Comparison of ENCODE assay signal across 22 cellular contexts in the genomic region with DNA sequence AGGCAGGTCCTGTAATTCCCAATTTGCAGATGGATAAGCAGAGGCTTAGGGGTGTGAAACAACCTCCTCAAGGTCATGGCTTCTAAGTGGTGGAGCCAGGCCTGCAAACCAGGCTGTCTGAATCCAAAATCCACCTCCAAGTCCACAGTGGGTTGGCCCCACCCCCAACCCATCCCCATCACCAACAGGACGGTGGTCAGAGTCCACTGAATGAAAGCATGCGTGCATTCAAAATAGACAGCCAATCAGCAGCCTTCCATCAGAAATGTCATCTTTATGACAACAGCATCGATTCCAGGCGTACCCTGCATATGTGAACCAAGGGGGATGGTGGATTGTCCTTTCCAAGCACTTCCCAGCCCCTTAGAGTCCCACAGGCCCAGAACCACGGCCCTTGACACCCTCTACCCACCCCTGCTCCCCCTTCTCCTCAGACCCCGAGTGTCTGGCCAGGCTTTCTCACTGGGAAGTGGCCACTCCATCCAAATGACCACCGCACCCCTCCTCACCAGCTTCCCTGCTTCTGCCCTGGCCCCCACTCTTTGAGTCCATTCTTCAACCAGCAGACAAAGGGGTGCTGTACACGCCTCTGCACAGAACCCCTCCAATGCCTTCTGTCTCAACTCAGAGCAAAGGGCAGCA.
A peak's percentile ranks its signal among the peaks of the same experiment; 100 is the strongest.
DNase-seq lines count a peak whose midpoint lies in the region; ATAC-seq, FAIRE-seq and TF ChIP-seq lines count a peak whose summit lies in the region.
"Had no signal": no experiment of that assay in that cellular context is flagged by ENCODE, and none has a peak within 500 bp of the region (broad histone marks: within the 10 kb centered on the region; RNA-seq: fewer than 3 reads in every experiment).

No MANE protein-coding gene starts in this region.

- 0 out of 2 replicates have a peak overlapping the region, but pooled peaks have one; percentile 10 for H2BK15ac ChIP-seq in H1 (ENCODE audit: low read length)

- H3K4me2 ChIP-seq in H1 (ENCODE audit: insufficient read depth in 1 of 2, low read depth in 2 of 2, low read length in 2 of 2), result no peak overlapping the region
- H3K4me2 ChIP-seq in osteoblast (ENCODE audit: insufficient read depth, low read length), result no peak overlapping the region
- H3K4me2 ChIP-seq: BLaER1 treated with 17β-estradiol and CSF1 and Interleukin-3, amounts not matched to agents 10 nM and 100 nM had no signal

- H3K9me3 ChIP-seq in H1 (ENCODE audit: insufficient read depth in 2 of 2, low read depth in 1 of 2, low read length in 1 of 2) (no peaks in the 10 kb centered on the region), osteoblast (ENCODE audit: low read depth, low read length) (no peaks in the 10 kb centered on the region), tibial artery (no peaks in the 10 kb centered on the region)
- H3K9me3 ChIP-seq: BLaER1 treated with 17β-estradiol and CSF1 and Interleukin-3, amounts not matched to agents 10 nM and 100 nM had no signal

- H4K5ac ChIP-seq in H1 (ENCODE audit: insufficient read length, low read depth, low read length), result no peak overlapping the region

- peak; percentile 37 for DNase-seq in activated effector memory CD4-positive, alpha-beta T cell treated with anti-CD3 and anti-CD28 coated beads, Interleukin-2, amount 50 U/mL, for 16 hours
- no peak for DNase-seq in activated effector memory CD4-positive, alpha-beta T cell treated with Interleukin-2 at 50 U/mL for 16 hours
- DNase-seq in H1 (ENCODE audit: low read depth in 1 of 2, low spot score in 2 of 2), result no peak
- DNase-seq in osteoblast (ENCODE audit: insufficient read length, low spot score, missing footprints), result peak; percentile 65
- DNase-seq in tibial artery, result peak; percentile 9 to 46
- DNase-seq in epidermal melanocyte (ENCODE audit: insufficient read length, low spot score), result no peak
- no peak for DNase-seq in HK-2 (ENCODE audit: unreplicated experiment)
- DNase-seq: 8988T; Calu3; CD8-positive, alpha-beta T cell; DMS53; DND-41; EL; GM23248; HFFc6 had no signal

- no peak for FAIRE-seq in H1 (lab: Jason Lieb, UNC)
- FAIRE-seq: GM12878, GM19239, H54, HepG2 had no signal

- no peak for TF ChIP-seq POLR2A in H1 (IDR thresholded peaks at IDR 0.05; ENCODE audit: control extremely low read depth in 1 of 2, low read depth in 2 of 2, low read length in 2 of 2)

- no peak overlapping the region for H2AK5ac ChIP-seq in H1 (ENCODE audit: low read depth, low read length)

- peaks cover 8% of the 10 kb centered on the region; the same call in 1 of the 2 replicates for H3K23me2 ChIP-seq in H1 (ENCODE audit: low read depth, low read length)

- 0 out of 2 replicates have a peak overlapping the region, but pooled peaks have one; percentile 18 for H2BK20ac ChIP-seq in H1 (ENCODE audit: low read length)

- H2BK120ac ChIP-seq in H1 (replicated peaks; ENCODE audit: low read depth, low read length), result no peak overlapping the region

- H3K9ac ChIP-seq in H1 (replicated peaks in 1 of 4; ENCODE audit: extremely low read depth in 1 of 4, low read depth in 3 of 4, low read length in 3 of 4), result no peak overlapping the region
- H3K9ac ChIP-seq: BLaER1 treated with 17β-estradiol and CSF1 and Interleukin-3, amounts not matched to agents 10 nM and 100 nM; GM23248 had no signal

- ATAC-seq in GM19467 (IDR thresholded peaks at IDR 0.05; ENCODE audit: unreplicated experiment), result no peak
- ATAC-seq: CD8-positive, alpha-beta T cell; GM12878; HCT116; HepG2 had no signal

- no peak overlapping the region for H2BK5ac ChIP-seq in H1 (ENCODE audit: low read depth, low read length)

- H2BK12ac ChIP-seq in H1 (ENCODE audit: low read depth, low read length), result no peak overlapping the region

- H3K23ac ChIP-seq in H1 (ENCODE audit: insufficient read length), result no peak overlapping the region

- H4K20me1 ChIP-seq in H1 (replicated peaks in 1 of 2; ENCODE audit: control insufficient read depth in 1 of 2, insufficient read depth in 2 of 2, low read length in 2 of 2), result no peaks in the 10 kb centered on the region
- no peaks in the 10 kb centered on the region for H4K20me1 ChIP-seq in osteoblast (ENCODE audit: insufficient read depth, low read length)

- H3K4me3 ChIP-seq in H1 (ENCODE audit: extremely low read depth in 1 of 4, insufficient read depth in 2 of 4, low read depth in 3 of 4, low read length in 4 of 4) (no peak overlapping the region), osteoblast (ENCODE audit: insufficient read depth, low read length) (no peak overlapping the region), tibial artery (no peak overlapping the region)
- H3K4me3 ChIP-seq: BLaER1 treated with 17β-estradiol and CSF1 and Interleukin-3, amounts not matched to agents 10 nM and 100 nM; GM12878; GM23248 had no signal

- H3K18ac ChIP-seq in H1 (ENCODE audit: extremely low read depth, low read length), result no peak overlapping the region

- H3K27me3 ChIP-seq in H1 (replicated peaks in 1 of 4; ENCODE audit: control insufficient read depth in 3 of 4, extremely low read depth in 1 of 4, insufficient read depth in 3 of 4, low read length in 3 of 4) (no peaks in the 10 kb centered on the region), osteoblast (ENCODE audit: insufficient read depth, low read length) (no peaks in the 10 kb centered on the region), tibial artery (peaks cover 0 to 13% of the 10 kb centered on the region in 2 donors)
- H3K27me3 ChIP-seq: BLaER1 treated with 17β-estradiol and CSF1 and Interleukin-3, amounts not matched to agents 10 nM and 100 nM had no signal

- no peak for TF ChIP-seq CTCF in H1 (IDR thresholded peaks at IDR 0.05; ENCODE audit: control extremely low read depth in 1 of 3, insufficient read depth in 1 of 3, low read depth in 1 of 3, low read length in 3 of 3)
- TF ChIP-seq CTCF in osteoblast (IDR thresholded peaks at IDR 0.05; ENCODE audit: extremely low read depth, low read depth, low read length), result no peak
- no peak for TF ChIP-seq CTCF in tibial artery (IDR thresholded peaks at IDR 0.05)

- no peak overlapping the region for H3K14ac ChIP-seq in H1 (ENCODE audit: insufficient read length)

- no peak overlapping the region for H3K4ac ChIP-seq in H1 (replicated peaks; ENCODE audit: insufficient read length, low read depth, low read length)

- no peak overlapping the region for H2AFZ ChIP-seq in H1 (ENCODE audit: low read length)
- H2AFZ ChIP-seq in osteoblast (ENCODE audit: low read length), result no peak overlapping the region
- H2AFZ ChIP-seq: GM23248 had no signal

- CTCF ChIA-PET in H1 (lab: Charles Lee; ENCODE audit: partially characterized antibody), result interaction anchor here (0.6 to 30.3 kb wide), 4 partner anchors 28 to 1191 kb away, joined by 3 to 982 read pairs (median 106); a partner anchor contains a TSS

- TF ChIP-seq RAD21 in H1 (IDR thresholded peaks at IDR 0.05 in 1 of 2, conservative IDR thresholded peaks at IDR 0.05 in 1 of 2; ENCODE audit: low read depth in 2 of 2, low read length in 2 of 2), result no peak

- H3K79me2 ChIP-seq in H1 (ENCODE audit: control insufficient read depth in 1 of 2, insufficient read depth in 2 of 2, low read length in 2 of 2) (no peaks in the 10 kb centered on the region), osteoblast (ENCODE audit: insufficient read depth, low read length) (no peaks in the 10 kb centered on the region)

- H3K56ac ChIP-seq in H1 (replicated peaks; ENCODE audit: insufficient read length, low read depth, low read length), result no peak overlapping the region

- intact Hi-C loops in tibial artery (cut with DNase I; ENCODE audit: low total_unique reads), result no loop called here

- H3K36me3 ChIP-seq in H1 (ENCODE audit: control insufficient read depth in 2 of 4, insufficient read depth in 4 of 4, low read length in 3 of 4) (no peaks in the 10 kb centered on the region), osteoblast (ENCODE audit: insufficient read depth, low read length) (no peaks in the 10 kb centered on the region), tibial artery (no peaks in the 10 kb centered on the region)
- H3K36me3 ChIP-seq: BLaER1 treated with 17β-estradiol and CSF1 and Interleukin-3, amounts not matched to agents 10 nM and 100 nM had no signal

- no peak overlapping the region for H3K27ac ChIP-seq in H1 (ENCODE audit: low read depth, low read length)
- H3K27ac ChIP-seq in osteoblast (ENCODE audit: low read depth, low read length), result no peak overlapping the region
- no peak overlapping the region for H3K27ac ChIP-seq in tibial artery
- H3K27ac ChIP-seq: BLaER1 treated with 17β-estradiol and CSF1 and Interleukin-3, amounts not matched to agents 10 nM and 100 nM; GM23248 had no signal

- no peak overlapping the region for H4K91ac ChIP-seq in H1 (replicated peaks; ENCODE audit: insufficient read length, low read length)

- 89% methylated on average over 8 of the region's 8 CpGs; no CpG with 5 or more reads in 1 of the 2 experiments for WGBS in H1 (ENCODE audit: extremely low coverage in 1 of 2, insufficient coverage in 1 of 2, insufficient read length in 1 of 2, insufficient replicate concordance in 2 of 2, low coverage in 1 of 2, low lambda C conversion rate in 2 of 2, missing lambda C conversion rate in 1 of 2), 2 experiments

- POLR2A ChIA-PET in H1 (lab: Charles Lee; ENCODE audit: partially characterized antibody), result interaction anchor here (0.7 kb wide), 1 partner anchor 124 kb away, joined by 3 read pairs; no protein-coding TSS in a partner anchor

- H3K79me1 ChIP-seq in H1 (ENCODE audit: low read depth, low read length), result no peaks in the 10 kb centered on the region

- H3K4me1 ChIP-seq in H1 (replicated peaks in 1 of 4; ENCODE audit: control insufficient read depth in 3 of 4, insufficient read depth in 4 of 4, low read length in 3 of 4) (peaks cover 14 to 22% (median 19%) of the 10 kb centered on the region in 4 experiments), osteoblast (ENCODE audit: insufficient read depth, low read length) (peaks cover 10% of the 10 kb centered on the region), tibial artery (peaks cover 0 to 28% (median 21%) of the 10 kb centered on the region in 4 donors)

- no peak overlapping the region for H4K8ac ChIP-seq in H1 (ENCODE audit: extremely low read depth, insufficient read depth, low read length)

- TF ChIP-seq EP300 in H1 (IDR thresholded peaks at IDR 0.05; ENCODE audit: borderline replicate concordance in 1 of 2, low read depth in 2 of 2, low read length in 2 of 2), result no peak

TF ChIP-seq in H1, 55 proteins besides CTCF, POLR2A, EP300 and RAD21:
- no peak for TF ChIP-seq SAP30 (IDR thresholded peaks at IDR 0.05; ENCODE audit: insufficient read depth, insufficient replicate concordance, low read length)
TF ChIP-seq in H1: peak in this region for 0.

Comparison
In these comparisons a context has a peak if more than half of its experiments do, and no peak if none do; other contexts are left out.
1. DNase-seq: peak in activated effector memory CD4-positive, alpha-beta T cell treated with anti-CD3 and anti-CD28 coated beads, Interleukin-2, amount 50 U/mL, for 16 hours (single experiment), osteoblast (single experiment) and tibial artery (2 of 2); none in activated effector memory CD4-positive, alpha-beta T cell treated with Interleukin-2 at 50 U/mL for 16 hours (single experiment), H1 (0 of 2), epidermal melanocyte (single experiment) and HK-2 (single experiment).